Comparison of ENCODE assay signal across 18 cellular contexts in the genomic region with DNA sequence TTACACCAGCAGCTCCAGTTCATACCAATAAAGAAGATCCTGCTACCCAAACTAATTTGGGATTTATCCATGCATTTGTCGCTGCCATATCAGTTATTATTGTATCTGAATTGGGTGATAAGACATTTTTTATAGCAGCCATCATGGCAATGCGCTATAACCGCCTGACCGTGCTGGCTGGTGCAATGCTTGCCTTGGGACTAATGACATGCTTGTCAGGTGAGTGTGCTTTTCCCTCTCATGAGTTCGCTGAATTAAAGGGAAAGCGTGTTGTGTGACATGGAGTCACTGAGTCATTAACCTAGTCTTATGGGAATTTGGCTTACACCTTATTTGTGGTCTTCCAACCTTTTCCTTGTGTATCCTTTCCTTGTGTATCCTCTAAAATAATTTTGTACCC. TPM values are rescaled to one million over a fixed set of nuclear protein-coding genes. Genes with fewer than 3 reads are reported as not detected.
DNase-seq lines count a peak whose midpoint lies in the region; ATAC-seq and TF ChIP-seq lines count a peak whose summit lies in the region.
"Had no signal": no experiment of that assay in that cellular context is flagged by ENCODE, and none has a peak within 500 bp of the region (broad histone marks: within the 10 kb centered on the region; RNA-seq: fewer than 3 reads in every experiment).

No MANE protein-coding gene starts in this region.

- no peaks in the 10 kb centered on the region for H3K27me3 Mint-ChIP-seq in chondrocyte (ENCODE audit: low read depth)

- H3K27ac ChIP-seq in trophoblast cell (ENCODE audit: low read depth, low read length) (no peak overlapping the region), lower lobe of right lung (no peak overlapping the region)
- H3K27ac ChIP-seq: A549, C4-2B had no signal

- H3K4ac ChIP-seq in trophoblast cell (ENCODE audit: low read depth, low read length) = no peak overlapping the region

- H3K27me3 ChIP-seq in trophoblast cell (ENCODE audit: insufficient read depth, low read length) (no peaks in the 10 kb centered on the region), lower lobe of right lung (ENCODE audit: low read depth) (no peaks in the 10 kb centered on the region)

- H3K4me1 ChIP-seq in trophoblast cell (ENCODE audit: control insufficient read depth in 1 of 2, insufficient read depth in 2 of 2, low read length in 2 of 2) (no peaks in the 10 kb centered on the region), lower lobe of right lung (peaks cover 35% of the 10 kb centered on the region)

- H3K4me1 Mint-ChIP-seq in chondrocyte (ENCODE audit: low read depth) = peaks cover 42% of the 10 kb centered on the region

- peak overlapping the region; percentile 51 for H3K18ac ChIP-seq in trophoblast cell (ENCODE audit: low read length)

- no peak overlapping the region for H2BK120ac ChIP-seq in trophoblast cell (ENCODE audit: insufficient read depth, low read length, poor library complexity)

- H3K9me3 Mint-ChIP-seq in chondrocyte (ENCODE audit: low read depth) = no peaks in the 10 kb centered on the region

- no peak overlapping the region for H4K91ac ChIP-seq in trophoblast cell (ENCODE audit: low read depth, low read length)

- intact Hi-C loops in lower lobe of right lung (cut with DNase I) = no loop called here

- no peak for ATAC-seq in lower lobe of right lung
- no peak for ATAC-seq in GM19328 (IDR thresholded peaks at IDR 0.05; ENCODE audit: unreplicated experiment)
- ATAC-seq: A549 had no signal

- H3K4me3 ChIP-seq in trophoblast cell (ENCODE audit: low read depth, low read length) (no peak overlapping the region), lower lobe of right lung (no peak overlapping the region)
- H3K4me3 ChIP-seq: A549 had no signal

- H3K79me2 ChIP-seq in trophoblast cell (ENCODE audit: control insufficient read depth, insufficient read depth, low read length, poor library complexity) = peaks cover 5% of the 10 kb centered on the region

- H3K79me1 ChIP-seq in trophoblast cell (ENCODE audit: low read length) = no peaks in the 10 kb centered on the region

- H3K36me3 Mint-ChIP-seq in chondrocyte (ENCODE audit: low read depth) = peaks cover 12% of the 10 kb centered on the region

- H2AK5ac ChIP-seq in trophoblast cell (ENCODE audit: low read length) = no peak overlapping the region

- H3K4me2 ChIP-seq in trophoblast cell (ENCODE audit: low read length) = no peak overlapping the region
- H3K4me2 ChIP-seq: A549 had no signal

- no CpG with 5 or more reads among the region's 6 CpGs for WGBS in trophoblast cell (ENCODE audit: extremely low coverage, insufficient coverage, insufficient read length)

- H3K23ac ChIP-seq in trophoblast cell (ENCODE audit: low read length) = no peak overlapping the region

- H3K27ac Mint-ChIP-seq in chondrocyte (ENCODE audit: unreplicated experiment) = peak overlapping the region; percentile 13

- no peak overlapping the region for H3K9ac ChIP-seq in trophoblast cell (ENCODE audit: low read length)

- H2BK12ac ChIP-seq in trophoblast cell (ENCODE audit: low read length) = no peak overlapping the region

- no peak overlapping the region for H3K4me3 Mint-ChIP-seq in chondrocyte (ENCODE audit: unreplicated experiment)

- H3K36me3 ChIP-seq in trophoblast cell (ENCODE audit: control insufficient read depth in 1 of 2, insufficient read depth in 2 of 2, low read length in 2 of 2) = peaks cover 21 to 23% of the 10 kb centered on the region in 2 experiments
- peaks cover 65% of the 10 kb centered on the region for H3K36me3 ChIP-seq in lower lobe of right lung

- DNase-seq in EL = peak; percentile 10
- DNase-seq in M059J (ENCODE audit: low read depth) = peak; percentile 32
- no peak for DNase-seq in chondrocyte (ENCODE audit: low spot score)
- peak; percentile 68 to 82 for DNase-seq in trophoblast cell
- DNase-seq in NCI-H510A (lab: John Stamatoyannopoulos, UW) = no peak
- DNase-seq in lower lobe of right lung = no peak
- no peak for DNase-seq in H4 (ENCODE audit: low spot score)
- DNase-seq: DMS153; NCI-H1092 treated with DMSO at 0.1 percent for 48 hours; NCI-H1694; NCI-H2107; NCI-H226; NCI-H69; NK-92 treated with Interleukin-12 subunit alpha and Interleukin-12 subunit beta, amount 100 ng/mL, for 24 hours; OCI-M1 had no signal

- no peak overlapping the region for H2BK5ac ChIP-seq in trophoblast cell (ENCODE audit: low read depth, low read length, poor library complexity)

- no peaks in the 10 kb centered on the region for H3K9me3 ChIP-seq in trophoblast cell (ENCODE audit: insufficient read depth, low read depth, low read length)
- no peaks in the 10 kb centered on the region for H3K9me3 ChIP-seq in lower lobe of right lung
- H3K9me3 ChIP-seq: A549 had no signal

- TF ChIP-seq CTCF in chondrocyte (IDR thresholded peaks at IDR 0.05) (no peak), lower lobe of right lung (IDR thresholded peaks at IDR 0.05) (no peak)

- no peak overlapping the region for H3K14ac ChIP-seq in trophoblast cell (ENCODE audit: low read length)

- H4K8ac ChIP-seq in trophoblast cell (ENCODE audit: low read depth, low read length) = no peak overlapping the region

- H2AFZ ChIP-seq in trophoblast cell (ENCODE audit: insufficient read depth, low read length, poor library complexity) = no peak overlapping the region

- H4K12ac ChIP-seq in trophoblast cell (ENCODE audit: low read depth, low read length) = no peak overlapping the region

RNA-seq across cellular contexts. Expression of a gene that starts 15.9 kb away (rescaled TPM):
- total RNA-seq in M059J (2014; rRNA removed; shearing (Covaris generic)) = 132 and 143 TPM in 2 replicates
- total RNA-seq in chondrocyte (110 to 129 TPM (median 111 TPM) in 3 replicates), lower lobe of right lung (140 TPM)
- 51.4 and 53.4 TPM in 2 replicates for polyA plus RNA-seq in trophoblast cell (2013)
- total RNA-seq in H4 (2014; rRNA removed; shearing (Covaris generic)) = 104 and 124 TPM in 2 replicates

Comparison
In these comparisons a context has a peak if more than half of its experiments do, and no peak if none do; other contexts are left out.
1. DNase-seq: peak in EL (single experiment), M059J (single experiment) and trophoblast cell (2 of 2); none in chondrocyte (single experiment), NCI-H510A (single experiment), lower lobe of right lung (single experiment) and H4 (single experiment).